In genomic region chr9:74775401-74775800, GRCh38 we compare ENCODE assay signal across 23 cellular contexts.
"Had no signal": no experiment of that assay in that cellular context is flagged by ENCODE, and none has a peak within 500 bp of the region (broad histone marks: within the 10 kb centered on the region; RNA-seq: fewer than 3 reads in every experiment).

No MANE protein-coding gene starts in this region.

- H3K4me3 Mint-ChIP-seq: immature natural killer cell; naive thymus-derived CD4-positive, alpha-beta T cell; nephron progenitor cell; stimulated activated effector memory CD8-positive, alpha-beta T cell treated with anti-CD3 and anti-CD28 coated beads, Interleukin-12 subunit alpha, Interleukin-12 subunit beta, amount 100 ng/mL, for 72 hours had no signal

- H3K9me3 ChIP-seq: esophagus muscularis mucosa, left ventricle myocardium inferior, neutrophil, testis, tibial nerve, upper lobe of right lung, vagina had no signal

- H3K27ac Mint-ChIP-seq: immature natural killer cell; naive thymus-derived CD4-positive, alpha-beta T cell; nephron progenitor cell; stimulated activated effector memory CD8-positive, alpha-beta T cell treated with anti-CD3 and anti-CD28 coated beads, Interleukin-12 subunit alpha, Interleukin-12 subunit beta, amount 100 ng/mL, for 72 hours had no signal

- H3K4me1 Mint-ChIP-seq: immature natural killer cell had no signal

- H3K4me3 ChIP-seq: dorsolateral prefrontal cortex, esophagus muscularis mucosa, left ventricle myocardium inferior, lung, testis, tibial nerve, upper lobe of right lung, vagina had no signal

- DNase-seq: central memory CD4-positive, alpha-beta T cell; cortex of kidney; dorsolateral prefrontal cortex; effector CD8-positive, alpha-beta T cell; glutamatergic neuron; immature natural killer cell; kidney; left cardiac atrium; left ventricle myocardium inferior; naive thymus-derived CD4-positive, alpha-beta T cell; nephron progenitor cell; right cardiac atrium; stimulated activated CD4-positive, alpha-beta T cell treated with anti-CD3 and anti-CD28 coated beads, Interleukin-4, amount 100 ng/mL, for 1 hour; stimulated activated CD8-positive, alpha-beta memory T cell treated with anti-CD3 and anti-CD28 coated beads, Interleukin-4, amount 100 ng/mL, for 48 hours; stimulated activated naive CD8-positive, alpha-beta T cell treated with anti-CD3 and anti-CD28 coated beads, Interleukin-15, Interleukin-2, amounts not matched to agents 100 U/mL and 50 U/mL, for 24 hours; testis; upper lobe of right lung had no signal

- ATAC-seq: left cardiac atrium; naive thymus-derived CD4-positive, alpha-beta T cell; right cardiac atrium; stimulated activated effector memory CD8-positive, alpha-beta T cell treated with anti-CD3 and anti-CD28 coated beads, Interleukin-12 subunit alpha, Interleukin-12 subunit beta, amount 100 ng/mL, for 72 hours; stimulated activated naive CD8-positive, alpha-beta T cell treated with anti-CD3 and anti-CD28 coated beads, Interleukin-15, Interleukin-2, amounts not matched to agents 100 U/mL and 50 U/mL, for 24 hours; upper lobe of right lung had no signal

- H3K27ac ChIP-seq: esophagus muscularis mucosa, left ventricle myocardium inferior, neutrophil, testis, tibial nerve, upper lobe of right lung, vagina had no signal

- H3K27me3 ChIP-seq: neutrophil, testis, tibial nerve, upper lobe of right lung, vagina had no signal

- H3K4me1 ChIP-seq: testis, upper lobe of right lung, vagina had no signal

- H3K36me3 ChIP-seq: esophagus muscularis mucosa, left ventricle myocardium inferior, tibial nerve, upper lobe of right lung, vagina had no signal

- H3K36me3 Mint-ChIP-seq: immature natural killer cell; naive thymus-derived CD4-positive, alpha-beta T cell; stimulated activated effector memory CD8-positive, alpha-beta T cell treated with anti-CD3 and anti-CD28 coated beads, Interleukin-12 subunit alpha, Interleukin-12 subunit beta, amount 100 ng/mL, for 72 hours had no signal

- H3K9me3 Mint-ChIP-seq: naive thymus-derived CD4-positive, alpha-beta T cell; nephron progenitor cell; stimulated activated effector memory CD8-positive, alpha-beta T cell treated with anti-CD3 and anti-CD28 coated beads, Interleukin-12 subunit alpha, Interleukin-12 subunit beta, amount 100 ng/mL, for 72 hours had no signal
